Comparison of ENCODE assay signal across 6 cellular contexts in the genomic region with DNA sequence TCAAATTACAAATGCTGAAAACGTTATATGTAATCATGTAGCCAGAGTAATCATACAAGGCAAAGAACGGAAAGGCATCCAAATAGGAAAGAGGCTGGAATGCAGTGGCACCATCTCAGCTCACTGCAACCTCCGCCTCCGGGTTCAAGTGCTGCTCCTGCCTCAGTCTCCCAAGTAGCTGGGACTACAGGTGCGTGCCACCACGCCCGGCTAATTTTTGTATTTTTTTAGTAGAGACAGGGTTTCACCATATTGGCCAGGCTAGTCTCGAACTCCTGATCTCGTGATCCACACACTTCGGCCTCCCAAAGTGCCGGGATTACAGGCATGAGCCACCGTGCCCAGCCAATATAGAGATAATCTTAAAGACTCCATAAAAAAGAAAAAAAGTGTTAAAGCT. TPM values are rescaled to one million over a fixed set of nuclear protein-coding genes. Genes with fewer than 3 reads are reported as not detected.
"Had no signal": no experiment of that assay in that cellular context is flagged by ENCODE, and none has a peak within 500 bp of the region (broad histone marks: within the 10 kb centered on the region; RNA-seq: fewer than 3 reads in every experiment).

No MANE protein-coding gene starts in this region.

RNA-seq across cellular contexts. Expression of a gene that starts 20.4 kb away (rescaled TPM):
- total RNA-seq: GM23248, GM23338, H1, H7, H9, HFFc6 had no signal
- polyA plus RNA-seq: GM23248, GM23338, H1 had no signal
